8 cellular contexts compared by ENCODE assay signal in the genomic region with DNA sequence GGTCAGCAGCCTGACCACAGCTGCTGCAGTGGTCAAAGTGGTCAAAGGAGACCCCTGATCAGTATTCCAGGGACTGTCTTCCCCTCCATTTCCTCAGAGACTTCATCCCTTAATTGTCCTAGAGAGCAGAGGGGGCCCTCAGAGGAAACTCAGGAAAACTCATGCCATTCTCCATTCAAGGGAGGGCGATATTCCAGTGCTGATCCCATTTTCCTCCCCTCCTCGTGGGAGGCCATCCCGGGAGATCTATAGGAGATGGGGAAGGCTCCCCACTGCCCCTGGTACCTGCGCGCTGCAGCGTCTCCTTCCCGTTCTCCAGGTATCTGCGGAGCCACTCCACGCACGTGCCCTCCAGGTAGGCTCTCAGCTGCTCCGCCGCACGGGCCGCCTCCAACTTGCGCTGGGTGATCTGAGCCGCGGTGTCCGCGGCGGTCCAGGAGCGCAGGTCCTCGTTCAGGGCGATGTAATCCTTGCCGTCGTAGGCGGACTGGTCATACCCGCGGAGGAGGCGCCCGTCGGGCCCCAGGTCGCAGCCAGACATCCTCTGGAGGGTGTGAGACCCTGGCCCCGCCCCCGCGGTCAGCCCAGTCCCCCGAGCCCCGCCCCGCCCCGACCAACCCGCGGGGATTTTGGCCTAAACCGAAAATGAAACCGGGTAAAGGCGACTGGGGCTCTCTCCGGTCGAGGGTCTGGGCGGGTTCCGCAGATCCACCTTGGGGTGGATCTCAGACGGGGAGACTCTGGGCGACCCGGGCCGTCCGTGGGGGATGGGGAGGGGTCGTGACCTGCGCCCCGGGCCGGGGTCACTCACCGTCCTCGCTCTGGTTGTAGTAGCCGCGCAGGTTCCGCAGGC. TPM values are rescaled to one million over a fixed set of nuclear protein-coding genes. Genes with fewer than 3 reads are reported as not detected.
DNase-seq lines count a peak whose midpoint lies in the region; ATAC-seq, FAIRE-seq and TF ChIP-seq lines count a peak whose summit lies in the region.

No MANE protein-coding gene starts in this region.

- no peaks in the 10 kb centered on the region for H3K9me3 Mint-ChIP-seq in activated T-helper 1 cell treated with anti-CD3 and anti-CD28 coated beads, Interleukin-12 subunit alpha, Interleukin-12 subunit beta, Interleukin-2, Interleukin-4 antibody, amounts not matched to agents 30 ng/mL and 10 ng/mL and 1 ng/mL, durations not matched to agents 14 hours and 24 hours and 36 hours
- H3K9me3 Mint-ChIP-seq in osteocyte (ENCODE audit: unreplicated experiment) = no peaks in the 10 kb centered on the region

- DNase-seq in BE2C (peak; percentile 14), NCI-H2196 (lab: John Stamatoyannopoulos, UW; ENCODE audit: unreplicated experiment) (peak; percentile 76), foreskin keratinocyte (peak; percentile 23 to 28), osteocyte (ENCODE audit: extremely low spot score, unreplicated experiment) (no peak), urothelium cell line (ENCODE audit: low spot score) (peak; percentile 11)
- DNase-seq in activated T-helper 1 cell treated with anti-CD3 and anti-CD28 coated beads, Interleukin-12 subunit alpha, Interleukin-12 subunit beta, Interleukin-2, Interleukin-4 antibody, amounts not matched to agents 30 ng/mL and 10 ng/mL and 1 ng/mL, durations not matched to agents 14 hours and 24 hours and 36 hours (ENCODE audit: low spot score) = peak; percentile 37

- H3K4me1 Mint-ChIP-seq in activated T-helper 1 cell treated with anti-CD3 and anti-CD28 coated beads, Interleukin-12 subunit alpha, Interleukin-12 subunit beta, Interleukin-2, Interleukin-4 antibody, amounts not matched to agents 30 ng/mL and 10 ng/mL and 1 ng/mL, durations not matched to agents 14 hours and 24 hours and 36 hours (ENCODE audit: low read depth) = peaks cover 48% of the 10 kb centered on the region
- peaks cover 20% of the 10 kb centered on the region for H3K4me1 Mint-ChIP-seq in osteocyte (ENCODE audit: unreplicated experiment)

- H3K27ac Mint-ChIP-seq in activated T-helper 1 cell treated with anti-CD3 and anti-CD28 coated beads, Interleukin-12 subunit alpha, Interleukin-12 subunit beta, Interleukin-2, Interleukin-4 antibody, amounts not matched to agents 30 ng/mL and 10 ng/mL and 1 ng/mL, durations not matched to agents 14 hours and 24 hours and 36 hours = peak overlapping the region; percentile 94
- H3K27ac Mint-ChIP-seq in osteocyte (ENCODE audit: unreplicated experiment) = peak overlapping the region; percentile 81

- no peaks in the 10 kb centered on the region for H3K9me3 ChIP-seq in BE2C

- TF ChIP-seq CTCF in BE2C (IDR thresholded peaks at IDR 0.05; ENCODE audit: low read depth, low read length) (no peak), foreskin keratinocyte (conservative IDR thresholded peaks at IDR 0.05) (no peak), osteocyte (IDR thresholded peaks at IDR 0.05) (no peak)

- peak overlapping the region; percentile 69 for H3K4me3 ChIP-seq in BE2C (ENCODE audit: low read depth, low read length)

- ATAC-seq in GM19372 (IDR thresholded peaks at IDR 0.05; ENCODE audit: low read depth, unreplicated experiment) (peak; percentile 20), foreskin keratinocyte (peak; percentile 43), HG03469 (IDR thresholded peaks at IDR 0.05; ENCODE audit: unreplicated experiment) (no peak)

- no peak for FAIRE-seq in urothelium cell line (lab: Jason Lieb, UNC)

- H3K4me3 Mint-ChIP-seq in activated T-helper 1 cell treated with anti-CD3 and anti-CD28 coated beads, Interleukin-12 subunit alpha, Interleukin-12 subunit beta, Interleukin-2, Interleukin-4 antibody, amounts not matched to agents 30 ng/mL and 10 ng/mL and 1 ng/mL, durations not matched to agents 14 hours and 24 hours and 36 hours = peak overlapping the region; percentile 97
- peak overlapping the region; percentile 76 for H3K4me3 Mint-ChIP-seq in osteocyte (ENCODE audit: unreplicated experiment)

- H3K27me3 ChIP-seq in BE2C (peaks cover 23% of the 10 kb centered on the region), foreskin keratinocyte (peaks cover 6% of the 10 kb centered on the region)

- H3K27me3 Mint-ChIP-seq in activated T-helper 1 cell treated with anti-CD3 and anti-CD28 coated beads, Interleukin-12 subunit alpha, Interleukin-12 subunit beta, Interleukin-2, Interleukin-4 antibody, amounts not matched to agents 30 ng/mL and 10 ng/mL and 1 ng/mL, durations not matched to agents 14 hours and 24 hours and 36 hours (ENCODE audit: insufficient read depth) = peaks cover 2% of the 10 kb centered on the region
- H3K27me3 Mint-ChIP-seq in osteocyte (ENCODE audit: unreplicated experiment) = peaks cover 31% of the 10 kb centered on the region

- no peak overlapping the region for H3K27ac ChIP-seq in foreskin keratinocyte

- H3K4me1 ChIP-seq in BE2C (no peaks in the 10 kb centered on the region), foreskin keratinocyte (no peaks in the 10 kb centered on the region)

- intact Hi-C loops in activated T-helper 1 cell treated with anti-CD3 and anti-CD28 coated beads, Interleukin-12 subunit alpha, Interleukin-12 subunit beta, Interleukin-2, Interleukin-4 antibody, amounts not matched to agents 30 ng/mL and 10 ng/mL and 1 ng/mL, durations not matched to agents 14 hours and 24 hours and 36 hours (cut with micrococcal nuclease) = loop anchor here (5.0 kb wide), 1 partner anchor 346 kb away; a partner anchor contains a TSS

- peaks cover 35% of the 10 kb centered on the region for H3K36me3 Mint-ChIP-seq in activated T-helper 1 cell treated with anti-CD3 and anti-CD28 coated beads, Interleukin-12 subunit alpha, Interleukin-12 subunit beta, Interleukin-2, Interleukin-4 antibody, amounts not matched to agents 30 ng/mL and 10 ng/mL and 1 ng/mL, durations not matched to agents 14 hours and 24 hours and 36 hours (ENCODE audit: low read depth)
- H3K36me3 Mint-ChIP-seq in osteocyte (ENCODE audit: unreplicated experiment) = peaks cover 21% of the 10 kb centered on the region

- H3K36me3 ChIP-seq in BE2C = no peaks in the 10 kb centered on the region

RNA-seq across cellular contexts. Expression of a gene that starts 0.9 kb away (rescaled TPM):
- polyA plus RNA-seq in BE2C (2012; ENCODE audit: insufficient read depth, insufficient read length, low read depth) = 67.2 TPM
- total RNA-seq in activated T-helper 1 cell treated with anti-CD3 and anti-CD28 coated beads, Interleukin-12 subunit alpha, Interleukin-12 subunit beta, Interleukin-2, Interleukin-4 antibody, amounts not matched to agents 30 ng/mL and 10 ng/mL and 1 ng/mL, durations not matched to agents 14 hours and 24 hours and 36 hours = 944 and 984 TPM in 2 replicates
- total RNA-seq in foreskin keratinocyte (104 and 141 TPM in 2 replicates), osteocyte (408 and 450 TPM in 2 replicates)
- 153 and 234 TPM in 2 replicates for polyA plus RNA-seq in foreskin keratinocyte
